In the genomic region with DNA sequence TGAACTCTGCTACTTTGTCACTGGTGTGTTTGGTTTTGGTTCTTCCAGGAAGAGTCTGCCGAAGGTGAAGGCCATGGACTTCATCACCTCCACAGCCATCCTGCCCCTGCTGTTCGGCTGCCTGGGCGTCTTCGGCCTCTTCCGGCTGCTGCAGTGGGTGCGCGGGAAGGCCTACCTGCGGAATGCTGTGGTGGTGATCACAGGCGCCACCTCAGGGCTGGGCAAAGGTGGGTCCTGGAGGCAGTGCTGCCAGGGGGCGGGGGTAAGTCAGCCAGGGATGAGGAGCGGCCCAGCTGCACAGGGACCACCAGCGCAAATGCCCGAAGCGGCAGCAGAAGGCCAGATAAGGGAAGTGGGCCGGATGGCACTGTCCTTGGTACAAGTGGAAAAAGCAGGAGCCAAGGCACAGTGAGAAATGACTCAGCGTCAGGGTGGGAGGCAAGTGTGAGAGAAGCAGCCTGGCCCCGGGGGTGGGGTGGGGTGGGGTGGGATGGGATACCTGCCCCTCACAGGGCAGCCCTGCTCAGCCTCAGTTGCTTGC, we compare ENCODE assay signal across 1 cellular context.
TF ChIP-seq lines count a peak whose summit lies in the region.

No MANE protein-coding gene starts in this region.

TF ChIP-seq in HepG2, 621 proteins besides CTCF, POLR2A, EP300 and RAD21:
- TF ChIP-seq ZNF326 (CRISPR knock-in tag; IDR thresholded peaks at IDR 0.05; ENCODE audit: borderline replicate concordance) (no peak), RARA (CRISPR knock-in tag; IDR thresholded peaks at IDR 0.05) (0 out of 2 replicates have a peak, but pooled peaks have one; percentile 22), E2F1 (CRISPR knock-in tag; IDR thresholded peaks at IDR 0.05) (no peak)
